In the genomic region with DNA sequence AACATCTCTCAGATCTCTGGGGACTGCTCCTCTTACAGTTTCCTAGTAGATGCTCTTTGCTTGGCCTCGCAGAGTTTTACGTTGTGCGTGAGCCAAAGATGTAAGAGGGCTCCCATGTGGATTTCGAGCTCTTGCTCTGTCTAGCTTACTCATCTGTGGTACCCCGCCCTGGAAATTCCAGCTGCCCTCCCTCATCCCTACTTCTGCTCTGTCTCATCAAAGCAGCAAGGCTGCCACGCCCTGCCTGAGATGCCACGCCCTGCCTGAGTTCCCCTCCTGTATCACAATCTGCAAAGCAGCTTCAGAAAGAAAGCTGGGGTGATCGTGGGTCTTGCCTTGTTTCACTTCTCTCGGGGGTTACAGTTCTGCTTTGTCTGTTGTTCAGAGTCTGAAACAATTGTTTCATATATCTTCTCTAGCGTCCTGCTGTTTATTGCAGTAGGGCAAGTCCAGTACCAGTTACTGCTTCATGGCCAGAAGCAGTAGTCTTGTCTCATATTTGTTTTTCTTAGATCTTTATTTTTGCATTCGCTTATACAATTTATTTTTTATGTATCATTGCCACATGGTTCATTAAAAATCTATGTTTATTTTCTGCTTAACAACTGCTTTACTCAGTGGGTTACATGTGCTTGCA, we compare ENCODE assay signal across 9 cellular contexts. TPM values are rescaled to one million over a fixed set of nuclear protein-coding genes. Genes with fewer than 3 reads are reported as not detected.
DNase-seq lines count a peak whose midpoint lies in the region; ATAC-seq and TF ChIP-seq lines count a peak whose summit lies in the region.
"Had no signal": no experiment of that assay in that cellular context is flagged by ENCODE, and none has a peak within 500 bp of the region (broad histone marks: within the 10 kb centered on the region; RNA-seq: fewer than 3 reads in every experiment).

No MANE protein-coding gene starts in this region.

- no peaks in the 10 kb centered on the region for H4K20me1 ChIP-seq in SK-N-SH (ENCODE audit: insufficient read depth)

- TF ChIP-seq EP300 in SK-N-SH (IDR thresholded peaks at IDR 0.05; ENCODE audit: borderline replicate concordance in 1 of 2, low read depth in 1 of 2, low read length in 1 of 2), result no peak

- no peak overlapping the region for H3K4me2 ChIP-seq in SK-N-SH
- H3K4me2 ChIP-seq: KMS-11 had no signal

- no peaks in the 10 kb centered on the region for H3K4me1 ChIP-seq in SK-N-SH (ENCODE audit: control insufficient read depth in 1 of 2, insufficient read depth in 2 of 2, low read depth in 1 of 2, low read length in 1 of 2)

- H3F3A ChIP-seq in SK-N-SH (replicated peaks; ENCODE audit: insufficient read depth), result no peaks in the 10 kb centered on the region

- TF ChIP-seq RAD21 in SK-N-SH (IDR thresholded peaks at IDR 0.05; ENCODE audit: low read length), result no peak

- H3K36me3 ChIP-seq in GM06990 (ENCODE audit: control insufficient read depth, insufficient read depth, low read length) (no peaks in the 10 kb centered on the region), SK-N-SH (replicated peaks in 1 of 2; ENCODE audit: control insufficient read depth in 1 of 2, insufficient read depth in 2 of 2, low read length in 1 of 2) (no peaks in the 10 kb centered on the region)

- no peaks in the 10 kb centered on the region for H3K27me3 ChIP-seq in GM06990 (replicated peaks; ENCODE audit: control insufficient read depth, insufficient read depth, low read length)
- H3K27me3 ChIP-seq in SK-N-SH (ENCODE audit: insufficient read depth), result no peaks in the 10 kb centered on the region

- 60% methylated on average over 11 of the region's 11 CpGs for WGBS in SK-N-SH (ENCODE audit: low lambda C conversion rate)

- CTCF ChIA-PET in SK-N-SH (lab: Yijun Ruan, JAX), result no interaction called here

- DNase-seq in GM06990 (ENCODE audit: extremely low read depth, insufficient read length) (peak; percentile 46), HS-27A (ENCODE audit: low read depth) (peak; percentile 29), cardiac fibroblast (ENCODE audit: low read depth in 2 of 2) (peak; percentile 32 to 95), sciatic nerve (ENCODE audit: low spot score) (peak; percentile 63), SK-N-SH (no peak), NCI-H1930 (lab: John Stamatoyannopoulos, UW) (no peak), T-helper 1 cell (no peak)

- POLR2A ChIA-PET in SK-N-SH (lab: Yijun Ruan, JAX), result no interaction called here

- peak; percentile 97 for ATAC-seq in GM21528 (IDR thresholded peaks at IDR 0.05; ENCODE audit: low FRiP score, unreplicated experiment)
- peak; percentile 56 for ATAC-seq in sciatic nerve

- H3K9me3 ChIP-seq in SK-N-SH, result no peaks in the 10 kb centered on the region

- intact Hi-C loops in sciatic nerve (cut with DNase I), result no loop called here

- 0 out of 2 replicates have a peak, but pooled peaks cover 4% of the 10 kb centered on the region for H3K9me2 ChIP-seq in SK-N-SH

- H3K27ac ChIP-seq in SK-N-SH (ENCODE audit: low read depth in 2 of 2, low read length in 1 of 2), result no peak overlapping the region
- H3K27ac ChIP-seq: KMS-11 had no signal

- no peak for TF ChIP-seq CTCF in GM06990 (IDR thresholded peaks at IDR 0.05; ENCODE audit: insufficient read depth, low read length, poor library complexity, severe bottlenecking)
- TF ChIP-seq CTCF in cardiac fibroblast (IDR thresholded peaks at IDR 0.05; ENCODE audit: low read depth, low read length), result no peak
- no peak for TF ChIP-seq CTCF in SK-N-SH (IDR thresholded peaks at IDR 0.05)

- no peak overlapping the region for H3K9ac ChIP-seq in SK-N-SH
- H3K9ac ChIP-seq: KMS-11 had no signal

- H2AFZ ChIP-seq in SK-N-SH (ENCODE audit: low read depth), result no peak overlapping the region

- H3K79me2 ChIP-seq in SK-N-SH (ENCODE audit: insufficient read depth), result no peaks in the 10 kb centered on the region

- H3K4me3 ChIP-seq in GM06990 (replicated peaks; ENCODE audit: low read depth, low read length) (no peak overlapping the region), cardiac fibroblast (replicated peaks in 1 of 2; ENCODE audit: low read depth in 2 of 2, low read length in 2 of 2) (no peak overlapping the region), SK-N-SH (ENCODE audit: low read depth in 2 of 2, low read length in 1 of 2) (no peak overlapping the region)

TF ChIP-seq in SK-N-SH, 30 proteins besides CTCF, POLR2A, EP300 and RAD21:
- TF ChIP-seq, protein P1, sequence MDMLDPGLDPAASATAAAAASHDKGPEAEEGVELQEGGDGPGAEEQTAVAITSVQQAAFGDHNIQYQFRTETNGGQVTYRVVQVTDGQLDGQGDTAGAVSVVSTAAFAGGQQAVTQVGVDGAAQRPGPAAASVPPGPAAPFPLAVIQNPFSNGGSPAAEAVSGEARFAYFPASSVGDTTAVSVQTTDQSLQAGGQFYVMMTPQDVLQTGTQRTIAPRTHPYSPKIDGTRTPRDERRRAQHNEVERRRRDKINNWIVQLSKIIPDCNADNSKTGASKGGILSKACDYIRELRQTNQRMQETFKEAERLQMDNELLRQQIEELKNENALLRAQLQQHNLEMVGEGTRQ (IDR thresholded peaks at IDR 0.05; ENCODE audit: borderline replicate concordance, low read depth, low read length), result no peak
- TF ChIP-seq, protein P2, sequence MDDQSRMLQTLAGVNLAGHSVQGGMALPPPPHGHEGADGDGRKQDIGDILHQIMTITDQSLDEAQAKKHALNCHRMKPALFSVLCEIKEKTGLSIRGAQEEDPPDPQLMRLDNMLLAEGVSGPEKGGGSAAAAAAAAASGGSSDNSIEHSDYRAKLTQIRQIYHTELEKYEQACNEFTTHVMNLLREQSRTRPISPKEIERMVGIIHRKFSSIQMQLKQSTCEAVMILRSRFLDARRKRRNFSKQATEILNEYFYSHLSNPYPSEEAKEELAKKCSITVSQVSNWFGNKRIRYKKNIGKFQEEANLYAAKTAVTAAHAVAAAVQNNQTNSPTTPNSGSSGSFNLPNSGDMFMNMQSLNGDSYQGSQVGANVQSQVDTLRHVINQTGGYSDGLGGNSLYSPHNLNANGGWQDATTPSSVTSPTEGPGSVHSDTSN (IDR thresholded peaks at IDR 0.05), result no peak
- TF ChIP-seq TCF12 (IDR thresholded peaks at IDR 0.05) (no peak), GABPA (IDR thresholded peaks at IDR 0.05; ENCODE audit: low read depth) (no peak), SIN3A (IDR thresholded peaks at IDR 0.05; ENCODE audit: borderline replicate concordance, low read depth, low read length) (no peak), FOXM1 (IDR thresholded peaks at IDR 0.05; ENCODE audit: low read depth) (no peak), TEAD4 (IDR thresholded peaks at IDR 0.05; ENCODE audit: borderline replicate concordance, insufficient read depth) (no peak), EZH2phosphoT487 (IDR thresholded peaks at IDR 0.05; ENCODE audit: borderline replicate concordance, low read depth) (no peak), RXRA (IDR thresholded peaks at IDR 0.05; ENCODE audit: borderline replicate concordance, low read depth) (no peak), TAF1 (IDR thresholded peaks at IDR 0.05; ENCODE audit: borderline replicate concordance, low read depth, low read length) (no peak), FOXJ3 (CRISPR knock-in tag; IDR thresholded peaks at IDR 0.05) (no peak), GATA2 (CRISPR knock-in tag; IDR thresholded peaks at IDR 0.05) (no peak), RFX5 (IDR thresholded peaks at IDR 0.05; ENCODE audit: low read length) (no peak), MEF2A (IDR thresholded peaks at IDR 0.05; ENCODE audit: borderline replicate concordance, low read depth) (no peak), ELF1 (IDR thresholded peaks at IDR 0.05) (no peak), POLR2AphosphoS5 (IDR thresholded peaks at IDR 0.05; ENCODE audit: low read depth, low read length) (no peak), RCOR1 (IDR thresholded peaks at IDR 0.05; ENCODE audit: low read length) (no peak)
- TF ChIP-seq, protein P3, sequence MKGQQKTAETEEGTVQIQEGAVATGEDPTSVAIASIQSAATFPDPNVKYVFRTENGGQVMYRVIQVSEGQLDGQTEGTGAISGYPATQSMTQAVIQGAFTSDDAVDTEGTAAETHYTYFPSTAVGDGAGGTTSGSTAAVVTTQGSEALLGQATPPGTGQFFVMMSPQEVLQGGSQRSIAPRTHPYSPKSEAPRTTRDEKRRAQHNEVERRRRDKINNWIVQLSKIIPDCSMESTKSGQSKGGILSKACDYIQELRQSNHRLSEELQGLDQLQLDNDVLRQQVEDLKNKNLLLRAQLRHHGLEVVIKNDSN (IDR thresholded peaks at IDR 0.05; ENCODE audit: borderline replicate concordance, low read depth), result no peak

RNA-seq across cellular contexts. Expression of gene CCNY, which starts 36.1 kb away (rescaled TPM):
- total RNA-seq in sciatic nerve, result 65.3 TPM
- polyA plus RNA-seq in SK-N-SH (2012; rRNA removed), result 29.4 and 35.7 TPM in 2 replicates
- 32.3 and 49.0 TPM in 2 replicates for polyA plus RNA-seq in SK-N-SH (2012; cell fraction: cytosol; rRNA removed)
- polyA plus RNA-seq in SK-N-SH (2012; cell fraction: nucleus; rRNA removed), result 10.9 and 26.2 TPM in 2 replicates

Comparison
In these comparisons a context has a peak if more than half of its experiments do, and no peak if none do; other contexts are left out.
1. DNase-seq: peak in GM06990 (single experiment), HS-27A (single experiment), cardiac fibroblast (2 of 2) and sciatic nerve (single experiment); none in SK-N-SH (single experiment), NCI-H1930 (0 of 2) and T-helper 1 cell (0 of 5).